In genomic region chr1:109508873-109509175, GRCh38 we compare ENCODE assay signal across 10 cellular contexts. TPM values are rescaled to one million over a fixed set of nuclear protein-coding genes. Genes with fewer than 3 reads are reported as not detected.
DNase-seq lines count a peak whose midpoint lies in the region; ATAC-seq, FAIRE-seq and TF ChIP-seq lines count a peak whose summit lies in the region.
"Had no signal": no experiment of that assay in that cellular context is flagged by ENCODE, and none has a peak within 500 bp of the region (broad histone marks: within the 10 kb centered on the region; RNA-seq: fewer than 3 reads in every experiment).

No MANE protein-coding gene starts in this region.

- H3K9ac ChIP-seq in SK-N-SH (no peak overlapping the region), astrocyte (ENCODE audit: low read length) (peak overlapping the region; percentile 74)

- 96% methylated on average over 6 of the region's 7 CpGs for WGBS in SK-N-SH (ENCODE audit: low lambda C conversion rate)
- 72% methylated on average over 6 of the region's 7 CpGs for WGBS in suprapubic skin

- ATAC-seq in SK-N-SH treated with all-trans-retinoic acid at 6 μM for 48 hours (no peak), left lung (no peak), HG03045 (IDR thresholded peaks at IDR 0.05; ENCODE audit: unreplicated experiment) (no peak)

- POLR2A ChIA-PET in SK-N-SH (lab: Yijun Ruan, JAX) = interaction anchor here (1.0 to 1.4 kb wide), 3 partner anchors 10 to 25 kb away, joined by 3 read pairs; partner anchors contain the start of gene ATXN7L2

- intact Hi-C loops in left lung (cut with DNase I) = no loop called here

- H3K9me2 ChIP-seq in SK-N-SH = no peaks in the 10 kb centered on the region

- CTCF ChIA-PET in SK-N-SH (lab: Yijun Ruan, JAX) = interaction anchor here (1.2 to 40.2 kb wide), 5 partner anchors 10 to 476 kb away, joined by 5 to 1710 read pairs (median 72); partner anchors contain the start of genes AHCYL1, ATXN7L2, CYB561D1 and GPR61

- no peak for DNase-seq in SK-N-SH
- no peak for DNase-seq in astrocyte (ENCODE audit: low read depth)
- DNase-seq in left lung = no peak
- no peak for DNase-seq in suprapubic skin (ENCODE audit: low spot score in 2 of 2)
- DNase-seq in SHP77 (lab: John Stamatoyannopoulos, UW) = no peak
- no peak for DNase-seq in OCI-M2 (lab: John Stamatoyannopoulos, UW; ENCODE audit: unreplicated experiment)
- DNase-seq: amniotic stem cell had no signal

- no peaks in the 10 kb centered on the region for H3K9me3 ChIP-seq in SK-N-SH
- no peaks in the 10 kb centered on the region for H3K9me3 ChIP-seq in astrocyte (ENCODE audit: insufficient read depth, low read depth, low read length)
- H3K9me3 ChIP-seq in left lung = no peaks in the 10 kb centered on the region
- H3K9me3 ChIP-seq in suprapubic skin = no peaks in the 10 kb centered on the region

- H3K4me2 ChIP-seq in SK-N-SH = peak overlapping the region; percentile 92
- H3K4me2 ChIP-seq in astrocyte (ENCODE audit: low read length) = peak overlapping the region; percentile 99

- H3K36me3 Mint-ChIP-seq in astrocyte (ENCODE audit: low read depth, unreplicated experiment) = peaks cover 2% of the 10 kb centered on the region

- peaks cover 35% of the 10 kb centered on the region for H3K27me3 Mint-ChIP-seq in astrocyte (ENCODE audit: low read depth, unreplicated experiment)

- TF ChIP-seq RAD21 in SK-N-SH (IDR thresholded peaks at IDR 0.05; ENCODE audit: low read length) = no peak

- peak overlapping the region; percentile 20 for H3K27ac Mint-ChIP-seq in astrocyte (ENCODE audit: unreplicated experiment)

- H3K27ac ChIP-seq in SK-N-SH (ENCODE audit: low read depth in 2 of 2, low read length in 1 of 2) = no peak overlapping the region
- no peak overlapping the region for H3K27ac ChIP-seq in astrocyte (ENCODE audit: low read depth, low read length)
- H3K27ac ChIP-seq in left lung = no peak overlapping the region
- no peak overlapping the region for H3K27ac ChIP-seq in suprapubic skin
- H3K27ac ChIP-seq: 22Rv1 had no signal

- H3K4me3 ChIP-seq in SK-N-SH (ENCODE audit: low read depth in 2 of 2, low read length in 1 of 2) (peak overlapping the region in 1 of 2 experiments; percentile 69; a peak in 2 of 4 replicates), astrocyte (ENCODE audit: insufficient read depth, low read depth, low read length) (no peak overlapping the region), left lung (peak overlapping the region; percentile 48 to 53), suprapubic skin (peak overlapping the region; percentile 82)

- peak overlapping the region; percentile 76 for H3K4me3 Mint-ChIP-seq in astrocyte (ENCODE audit: unreplicated experiment)

- TF ChIP-seq CTCF in SK-N-SH (IDR thresholded peaks at IDR 0.05) (no peak), astrocyte (IDR thresholded peaks at IDR 0.05; ENCODE audit: insufficient read depth, low read depth, low read length) (no peak), left lung (IDR thresholded peaks at IDR 0.05) (no peak), suprapubic skin (IDR thresholded peaks at IDR 0.05) (no peak)

- H3K27me3 ChIP-seq in SK-N-SH (ENCODE audit: insufficient read depth) (no peaks in the 10 kb centered on the region; the same call in 1 of the 2 replicates), astrocyte (ENCODE audit: insufficient read depth, low read length) (peaks cover 5% of the 10 kb centered on the region), left lung (peaks cover 0 to 12% of the 10 kb centered on the region in 2 donors), suprapubic skin (no peaks in the 10 kb centered on the region)

- H3K4me1 ChIP-seq in SK-N-SH (ENCODE audit: control insufficient read depth in 1 of 2, insufficient read depth in 2 of 2, low read depth in 1 of 2, low read length in 1 of 2) (peaks cover 0 to 11% of the 10 kb centered on the region in 2 experiments; a peak in 1 of 4 replicates), astrocyte (ENCODE audit: insufficient read depth, low read length) (peaks cover 3% of the 10 kb centered on the region), left lung (peaks cover 0 to 14% of the 10 kb centered on the region in 2 donors), suprapubic skin (peaks cover 23% of the 10 kb centered on the region)

- no peaks in the 10 kb centered on the region for H3K79me2 ChIP-seq in SK-N-SH (ENCODE audit: insufficient read depth)
- no peaks in the 10 kb centered on the region for H3K79me2 ChIP-seq in astrocyte (ENCODE audit: insufficient read depth, low read length)

- no peak overlapping the region for H2AFZ ChIP-seq in SK-N-SH (ENCODE audit: low read depth)
- peak overlapping the region; percentile 69 for H2AFZ ChIP-seq in astrocyte (ENCODE audit: low read depth, low read length)

- no peak for FAIRE-seq in astrocyte (lab: Jason Lieb, UNC)

- H3K36me3 ChIP-seq in SK-N-SH (replicated peaks in 1 of 2; ENCODE audit: control insufficient read depth in 1 of 2, insufficient read depth in 2 of 2, low read length in 1 of 2) = no peaks in the 10 kb centered on the region
- no peaks in the 10 kb centered on the region for H3K36me3 ChIP-seq in astrocyte (ENCODE audit: insufficient read depth, low read length)
- no peaks in the 10 kb centered on the region for H3K36me3 ChIP-seq in left lung
- H3K36me3 ChIP-seq in suprapubic skin = no peaks in the 10 kb centered on the region

- TF ChIP-seq EP300 in SK-N-SH (IDR thresholded peaks at IDR 0.05; ENCODE audit: borderline replicate concordance in 1 of 2, low read depth in 1 of 2, low read length in 1 of 2) = no peak
- TF ChIP-seq EP300 in suprapubic skin (IDR thresholded peaks at IDR 0.05) = no peak

- peaks cover 9% of the 10 kb centered on the region for H3K4me1 Mint-ChIP-seq in astrocyte (ENCODE audit: low read depth, unreplicated experiment)

- no peak for TF ChIP-seq POLR2A in suprapubic skin (IDR thresholded peaks at IDR 0.05)

- peaks cover 6% of the 10 kb centered on the region for H3K9me3 Mint-ChIP-seq in astrocyte (ENCODE audit: unreplicated experiment)

- H3F3A ChIP-seq in SK-N-SH (replicated peaks; ENCODE audit: insufficient read depth) = no peaks in the 10 kb centered on the region

- H4K20me1 ChIP-seq in SK-N-SH (ENCODE audit: insufficient read depth) (no peaks in the 10 kb centered on the region), astrocyte (ENCODE audit: insufficient read depth, low read length) (no peaks in the 10 kb centered on the region)

TF ChIP-seq in SK-N-SH, 30 proteins besides CTCF, POLR2A, EP300 and RAD21:
- no peak for TF ChIP-seq YY1 (IDR thresholded peaks at IDR 0.05; ENCODE audit: low read depth)

TF ChIP-seq in SK-N-SH treated with all-trans-retinoic acid at 6 μM for 48 hours, 23 proteins besides CTCF, POLR2A, EP300 and RAD21 (continues in another document):
- no peak for TF ChIP-seq RARB (CRISPR knock-in tag; IDR thresholded peaks at IDR 0.05)
- no peak for TF ChIP-seq PPARA (CRISPR knock-in tag; IDR thresholded peaks at IDR 0.05; ENCODE audit: borderline replicate concordance)
- TF ChIP-seq OSR1 (CRISPR knock-in tag; IDR thresholded peaks at IDR 0.05) = no peak
- TF ChIP-seq, protein P1, sequence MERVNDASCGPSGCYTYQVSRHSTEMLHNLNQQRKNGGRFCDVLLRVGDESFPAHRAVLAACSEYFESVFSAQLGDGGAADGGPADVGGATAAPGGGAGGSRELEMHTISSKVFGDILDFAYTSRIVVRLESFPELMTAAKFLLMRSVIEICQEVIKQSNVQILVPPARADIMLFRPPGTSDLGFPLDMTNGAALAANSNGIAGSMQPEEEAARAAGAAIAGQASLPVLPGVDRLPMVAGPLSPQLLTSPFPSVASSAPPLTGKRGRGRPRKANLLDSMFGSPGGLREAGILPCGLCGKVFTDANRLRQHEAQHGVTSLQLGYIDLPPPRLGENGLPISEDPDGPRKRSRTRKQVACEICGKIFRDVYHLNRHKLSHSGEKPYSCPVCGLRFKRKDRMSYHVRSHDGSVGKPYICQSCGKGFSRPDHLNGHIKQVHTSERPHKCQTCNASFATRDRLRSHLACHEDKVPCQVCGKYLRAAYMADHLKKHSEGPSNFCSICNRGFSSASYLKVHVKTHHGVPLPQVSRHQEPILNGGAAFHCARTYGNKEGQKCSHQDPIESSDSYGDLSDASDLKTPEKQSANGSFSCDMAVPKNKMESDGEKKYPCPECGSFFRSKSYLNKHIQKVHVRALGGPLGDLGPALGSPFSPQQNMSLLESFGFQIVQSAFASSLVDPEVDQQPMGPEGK (CRISPR knock-in tag; IDR thresholded peaks at IDR 0.05; ENCODE audit: borderline replicate concordance) = no peak
- no peak for TF ChIP-seq ISL1 (CRISPR knock-in tag; IDR thresholded peaks at IDR 0.05)

RNA-seq across cellular contexts. Expression of gene AMIGO1, which starts 0.7 kb away (rescaled TPM):
- 0.93 and 0.95 TPM in 2 replicates for polyA plus RNA-seq in SK-N-SH (2012; rRNA removed)
- 0.85 and 0.94 TPM in 2 replicates for polyA plus RNA-seq in SK-N-SH (2012; cell fraction: cytosol; rRNA removed)
- polyA plus RNA-seq in SK-N-SH (2012; cell fraction: nucleus; rRNA removed) = 0.73 TPM in 2 replicates
- total RNA-seq in astrocyte = 1.2 and 1.8 TPM in 2 replicates
- 1 to 10 TPM; 4.1 to 8.1 TPM for total RNA-seq in left lung
- total RNA-seq in suprapubic skin = 1 to 10 TPM; 2.1 to 8.5 (median 4.7) TPM

RNA-seq across cellular contexts. Expression of gene CYB561D1, which starts 14.9 kb away (rescaled TPM):
- polyA plus RNA-seq in SK-N-SH (2012; rRNA removed) = 5.4 and 8.9 TPM in 2 replicates
- polyA plus RNA-seq in SK-N-SH (2012; cell fraction: cytosol; rRNA removed) = 3.5 and 4.9 TPM in 2 replicates
- polyA plus RNA-seq in SK-N-SH (2012; cell fraction: nucleus; rRNA removed) = 13.0 and 13.3 TPM in 2 replicates
- total RNA-seq in astrocyte (9.4 and 11.9 TPM in 2 replicates), left lung (10 to 100 TPM; 11.3 to 14.9 TPM), suprapubic skin (10 to 100 TPM; 12.3 to 27.4 (median 24.7) TPM)

RNA-seq across cellular contexts. Expression of gene ATXN7L2, which starts 25.1 kb away (rescaled TPM):
- polyA plus RNA-seq in SK-N-SH (2012; rRNA removed) = 3.9 and 4.0 TPM in 2 replicates
- 1.5 and 2.7 TPM in 2 replicates for polyA plus RNA-seq in SK-N-SH (2012; cell fraction: cytosol; rRNA removed)
- 12.7 and 20.3 TPM in 2 replicates for polyA plus RNA-seq in SK-N-SH (2012; cell fraction: nucleus; rRNA removed)
- total RNA-seq in astrocyte = 5.5 and 6.2 TPM in 2 replicates
- total RNA-seq in left lung = 1 to 10 TPM; 4.7 to 5.6 TPM
- total RNA-seq in suprapubic skin = 1 to 10 TPM; 5.1 to 8.4 (median 7.2) TPM

RNA-seq across cellular contexts. Expression of gene GPR61, which starts 30.8 kb away (rescaled TPM):
- polyA plus RNA-seq in SK-N-SH (2012; rRNA removed) = not detected in 2 replicates
- not detected in 2 replicates for polyA plus RNA-seq in SK-N-SH (2012; cell fraction: cytosol; rRNA removed)
- polyA plus RNA-seq in SK-N-SH (2012; cell fraction: nucleus; rRNA removed) = 0.08 TPM in 1 of 2 replicates, not detected in the other
- not detected in 2 replicates for total RNA-seq in astrocyte
- not detected for total RNA-seq in left lung
- total RNA-seq in suprapubic skin = 1 to 10 TPM in 1 of 4 donors, under 1 TPM in 1, not detected in 2; 0.19 to 1.4 TPM

RNA-seq across cellular contexts. Expression of gene GNAI3, which starts 39.6 kb away (rescaled TPM):
- 4.0 and 4.8 TPM in 2 replicates for polyA plus RNA-seq in SK-N-SH (2012; rRNA removed)
- polyA plus RNA-seq in SK-N-SH (2012; cell fraction: cytosol; rRNA removed) = 6.5 and 7.4 TPM in 2 replicates
- 1.5 and 3.3 TPM in 2 replicates for polyA plus RNA-seq in SK-N-SH (2012; cell fraction: nucleus; rRNA removed)
- 15.3 and 16.1 TPM in 2 replicates for total RNA-seq in astrocyte
- 1 to 10 TPM; 6.4 to 9.9 TPM for total RNA-seq in left lung
- 10 to 100 TPM in 2 of 4 donors, 1 to 10 TPM in 2; 6.7 to 11.1 (median 9.5) TPM for total RNA-seq in suprapubic skin
